ENCODE assay signal across 22 cellular contexts in the genomic region with DNA sequence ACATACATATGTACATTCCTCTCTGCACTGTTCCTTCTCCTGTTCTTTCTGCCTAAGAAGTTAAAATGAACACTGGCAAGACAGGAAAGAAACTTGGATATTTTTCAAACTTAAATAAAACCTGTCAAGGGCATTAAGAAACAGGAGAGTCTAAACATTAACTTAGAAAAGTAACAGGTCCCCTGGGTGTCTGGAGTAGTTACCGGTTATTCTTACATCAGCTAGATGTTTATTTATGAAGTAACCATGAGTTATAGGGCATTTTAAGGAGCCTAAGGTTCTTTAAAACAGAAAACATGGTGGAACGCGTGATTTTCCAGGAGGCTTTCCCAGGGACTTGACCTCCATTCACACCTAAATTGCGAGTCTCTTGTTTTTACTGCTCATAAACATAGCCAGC.
"Had no signal": no experiment of that assay in that cellular context is flagged by ENCODE, and none has a peak within 500 bp of the region (broad histone marks: within the 10 kb centered on the region; RNA-seq: fewer than 3 reads in every experiment).

No MANE protein-coding gene starts in this region.

- H3K9me3 Mint-ChIP-seq: activated CD8-positive, alpha-beta T cell treated with anti-CD3 and anti-CD28 coated beads for 36 hours; activated T-helper 17 cell treated with anti-CD3 and anti-CD28 coated beads, Interleukin-2, amount 50 U/mL, for 72 hours; T-helper 1 cell treated with Interleukin-12 subunit alpha and Interleukin-12 subunit beta and Interleukin-4 antibody, amounts not matched to agents 30 μg/mL and 1 μg/mL, for 36 hours; WTC11 had no signal

- H3K36me3 Mint-ChIP-seq: WTC11 had no signal

- H3K27me3 Mint-ChIP-seq: activated CD8-positive, alpha-beta T cell treated with anti-CD3 and anti-CD28 coated beads for 36 hours; activated T-helper 17 cell treated with anti-CD3 and anti-CD28 coated beads, Interleukin-2, amount 50 U/mL, for 72 hours had no signal

- H3K4me1 Mint-ChIP-seq: activated T-helper 17 cell treated with anti-CD3 and anti-CD28 coated beads, Interleukin-2, amount 50 U/mL, for 72 hours; WTC11 had no signal

- H3K36me3 ChIP-seq: brain microvascular endothelial cell, cardiac muscle cell, SJSA1 had no signal

- H3K27ac ChIP-seq: brain microvascular endothelial cell, cardiac muscle cell, SJSA1 had no signal

- H3K4me3 ChIP-seq: cardiac muscle cell, K562, SJSA1 had no signal

- H3K9me3 ChIP-seq: SJSA1 had no signal

- H3K4me3 Mint-ChIP-seq: activated CD8-positive, alpha-beta T cell treated with anti-CD3 and anti-CD28 coated beads for 36 hours; activated T-helper 17 cell treated with anti-CD3 and anti-CD28 coated beads, Interleukin-2, amount 50 U/mL, for 72 hours; T-helper 1 cell treated with Interleukin-12 subunit alpha and Interleukin-12 subunit beta and Interleukin-4 antibody, amounts not matched to agents 30 μg/mL and 1 μg/mL, for 36 hours; WTC11 had no signal

- H3K4me1 ChIP-seq: SJSA1 had no signal

- DNase-seq: activated CD4-positive, CD25-positive, alpha-beta regulatory T cell treated with anti-CD3 and anti-CD28 coated beads, Interleukin-2, amount 50 U/mL, for 72 hours; activated CD8-positive, alpha-beta T cell treated with anti-CD3 and anti-CD28 coated beads for 36 hours; activated gamma-delta T cell; activated naive CD4-positive, alpha-beta T cell treated with anti-CD3 and anti-CD28 coated beads, Interleukin-2, amount 50 U/mL, for 16 hours; activated T-cell treated with anti-CD3 and anti-CD28 coated beads, Interleukin-2, amount 50 U/mL, for 48 hours; brain microvascular endothelial cell; Karpas-422; MM.1S; NCI-H1105; NCI-H1436; NCI-H1694 treated with DMSO at 0.1 percent for 48 hours; NCI-H2029 treated with DMSO at 0.1 percent for 48 hours; NCI-H345; NCI-H510A; NCI-H526 treated with DMSO at 0.1 percent for 48 hours; SHP77 had no signal

- ATAC-seq: activated CD8-positive, alpha-beta T cell treated with anti-CD3 and anti-CD28 coated beads for 36 hours; activated T-helper 17 cell treated with anti-CD3 and anti-CD28 coated beads, Interleukin-2, amount 50 U/mL, for 72 hours; K562; WTC11 had no signal

- H3K27me3 ChIP-seq: brain microvascular endothelial cell, cardiac muscle cell had no signal

- H3K27ac Mint-ChIP-seq: activated CD8-positive, alpha-beta T cell treated with anti-CD3 and anti-CD28 coated beads for 36 hours; activated T-helper 17 cell treated with anti-CD3 and anti-CD28 coated beads, Interleukin-2, amount 50 U/mL, for 72 hours; T-helper 1 cell treated with Interleukin-12 subunit alpha and Interleukin-12 subunit beta and Interleukin-4 antibody, amounts not matched to agents 30 μg/mL and 1 μg/mL, for 36 hours; WTC11 had no signal
